Comparison of ENCODE assay signal across 8 cellular contexts in genomic region chr20:50111120-50111828, GRCh38.
DNase-seq lines count a peak whose midpoint lies in the region; ATAC-seq lines count a peak whose summit lies in the region.

No MANE protein-coding gene starts in this region.

- DNase-seq in activated effector memory CD4-positive, alpha-beta T cell treated with anti-CD3 and anti-CD28 coated beads, Interleukin-2, amount 50 U/mL, for 16 hours = peak; percentile 81
- no peak for DNase-seq in activated effector memory CD4-positive, alpha-beta T cell treated with Interleukin-2 at 50 U/mL for 16 hours
- DNase-seq in activated T-cell treated with anti-CD3 and anti-CD28 coated beads, Interleukin-2, amount 50 U/mL, for 24 hours = peak; percentile 60
- peak; percentile 68 for DNase-seq in hepatic stellate cell (ENCODE audit: low spot score)
- peak; percentile 60 to 63 for DNase-seq in stimulated activated CD4-positive, alpha-beta T cell treated with anti-CD3 and anti-CD28 coated beads, Interleukin-2, amount 100 ng/mL, for 24 hours

- no peaks in the 10 kb centered on the region for H3K27me3 Mint-ChIP-seq in activated T-cell treated with anti-CD3 and anti-CD28 coated beads, Interleukin-2, amount 50 U/mL, for 24 hours

- H3K27ac Mint-ChIP-seq in activated T-cell treated with anti-CD3 and anti-CD28 coated beads, Interleukin-2, amount 50 U/mL, for 24 hours = peak overlapping the region; percentile 96

- ATAC-seq in GM18858 (IDR thresholded peaks at IDR 0.05; ENCODE audit: unreplicated experiment) (no peak), HG03442 (IDR thresholded peaks at IDR 0.05; ENCODE audit: unreplicated experiment) (no peak), GM21360 (IDR thresholded peaks at IDR 0.05; ENCODE audit: unreplicated experiment) (no peak)

- H3K9me3 Mint-ChIP-seq in activated T-cell treated with anti-CD3 and anti-CD28 coated beads, Interleukin-2, amount 50 U/mL, for 24 hours = no peaks in the 10 kb centered on the region

- peaks cover 89% of the 10 kb centered on the region for H3K4me1 Mint-ChIP-seq in activated T-cell treated with anti-CD3 and anti-CD28 coated beads, Interleukin-2, amount 50 U/mL, for 24 hours (ENCODE audit: low read depth)

- H3K36me3 Mint-ChIP-seq in activated T-cell treated with anti-CD3 and anti-CD28 coated beads, Interleukin-2, amount 50 U/mL, for 24 hours (ENCODE audit: low read depth) = peaks cover 60% of the 10 kb centered on the region

- peak overlapping the region; percentile 99 for H3K4me3 Mint-ChIP-seq in activated T-cell treated with anti-CD3 and anti-CD28 coated beads, Interleukin-2, amount 50 U/mL, for 24 hours
